Comparison of ENCODE assay signal across 22 cellular contexts in genomic region chr15:75869446-75869845, GRCh38. TPM values are rescaled to one million over a fixed set of nuclear protein-coding genes. Genes with fewer than 3 reads are reported as not detected.
A peak's percentile ranks its signal among the peaks of the same experiment; 100 is the strongest.
DNase-seq lines count a peak whose midpoint lies in the region; ATAC-seq and TF ChIP-seq lines count a peak whose summit lies in the region.
"Had no signal": no experiment of that assay in that cellular context is flagged by ENCODE, and none has a peak within 500 bp of the region (broad histone marks: within the 10 kb centered on the region; RNA-seq: fewer than 3 reads in every experiment).

No MANE protein-coding gene starts in this region.

- no peak for ATAC-seq in GM23338
- no peak for ATAC-seq in naive B cell (ENCODE audit: low read depth in 2 of 2)
- no peak for ATAC-seq in GM21825 (IDR thresholded peaks at IDR 0.05; ENCODE audit: unreplicated experiment)
- no peak for ATAC-seq in GM18867 (IDR thresholded peaks at IDR 0.05; ENCODE audit: unreplicated experiment)
- ATAC-seq: A549, K562 had no signal

- TF ChIP-seq CTCF in GM23338 (conservative IDR thresholded peaks at IDR 0.05; ENCODE audit: low read depth in 2 of 2) (no peak), SU-DHL-6 (IDR thresholded peaks at IDR 0.05; ENCODE audit: insufficient read depth, low read length, poor library complexity, severe bottlenecking) (no peak)

- H3K27ac ChIP-seq in GM23338 (ENCODE audit: low read depth): no peak overlapping the region
- no peak overlapping the region for H3K27ac ChIP-seq in SU-DHL-6 (ENCODE audit: low read depth, low read length)
- H3K27ac ChIP-seq: A549, PC-9, SJSA1 had no signal

- H3K27me3 ChIP-seq in GM23338 (ENCODE audit: insufficient read depth) (no peaks in the 10 kb centered on the region), SU-DHL-6 (ENCODE audit: low read length) (no peaks in the 10 kb centered on the region)
- H3K27me3 ChIP-seq: SJSA1 had no signal

- H3K4me1 Mint-ChIP-seq in GM23338: peaks cover 64% of the 10 kb centered on the region
- peaks cover 26 to 46% (median 31%) of the 10 kb centered on the region in 3 donors for H3K4me1 Mint-ChIP-seq in naive B cell

- H3K9me2 ChIP-seq in GM23338 (ENCODE audit: insufficient read depth) (no peaks in the 10 kb centered on the region), SU-DHL-6 (replicated peaks; ENCODE audit: insufficient read depth, low read length) (no peaks in the 10 kb centered on the region)

- no peak overlapping the region for H3K4me3 Mint-ChIP-seq in GM23338
- H3K4me3 Mint-ChIP-seq in naive B cell: peak overlapping the region in 6 of 8 donors; percentile 42 to 78 (median 64)
- H3K4me3 Mint-ChIP-seq: CD4-positive, alpha-beta memory T cell had no signal

- H3K4me1 ChIP-seq in GM23338 (ENCODE audit: insufficient read depth): peaks cover 65% of the 10 kb centered on the region
- H3K4me1 ChIP-seq: SJSA1 had no signal

- peaks cover 53% of the 10 kb centered on the region for H3K79me2 ChIP-seq in GM23338 (replicated peaks; ENCODE audit: insufficient read depth)
- no peaks in the 10 kb centered on the region; the same call in 1 of the 2 replicates for H3K79me2 ChIP-seq in SU-DHL-6 (ENCODE audit: insufficient read depth, low read length)

- H3K36me3 Mint-ChIP-seq in GM23338 (ENCODE audit: low read depth): peaks cover 44% of the 10 kb centered on the region
- peaks cover under 1 to 24% of the 10 kb centered on the region in 2 donors for H3K36me3 Mint-ChIP-seq in naive B cell

- intact Hi-C loops in posterior vena cava (cut with DNase I): no loop called here

- H4K20me1 ChIP-seq in GM23338 (replicated peaks; ENCODE audit: insufficient read depth) (no peaks in the 10 kb centered on the region), SU-DHL-6 (ENCODE audit: low read depth, low read length) (no peaks in the 10 kb centered on the region; the same call in 1 of the 2 replicates)

- H3K9me3 Mint-ChIP-seq in GM23338 (no peaks in the 10 kb centered on the region), naive B cell (no peaks in the 10 kb centered on the region)

- H3K4me3 ChIP-seq in GM23338: no peak overlapping the region
- no peak overlapping the region for H3K4me3 ChIP-seq in SU-DHL-6 (ENCODE audit: insufficient read depth, low read length, poor library complexity, severe bottlenecking)
- H3K4me3 ChIP-seq: A549, K562, PC-9, SJSA1 had no signal

- H3K36me3 ChIP-seq in GM23338 (ENCODE audit: insufficient read depth): peaks cover 12% of the 10 kb centered on the region; the same call in 1 of the 2 replicates
- peaks cover 5% of the 10 kb centered on the region; the same call in 1 of the 2 replicates for H3K36me3 ChIP-seq in SU-DHL-6 (ENCODE audit: low read length)

- H3F3A ChIP-seq in GM23338 (replicated peaks; ENCODE audit: low read depth): 0 out of 2 replicates have a peak, but pooled peaks cover 3% of the 10 kb centered on the region
- no peaks in the 10 kb centered on the region; the same call in 1 of the 2 replicates for H3F3A ChIP-seq in SU-DHL-6 (ENCODE audit: insufficient read depth)

- H2AFZ ChIP-seq in GM23338 (no peak overlapping the region), SU-DHL-6 (ENCODE audit: low read depth, low read length, severe bottlenecking) (no peak overlapping the region)
- H2AFZ ChIP-seq: PC-9 had no signal

- peaks cover 2% of the 10 kb centered on the region for H3K27me3 Mint-ChIP-seq in GM23338 (ENCODE audit: insufficient read depth, low read depth, poor library complexity)
- no peaks in the 10 kb centered on the region for H3K27me3 Mint-ChIP-seq in naive B cell
- H3K27me3 Mint-ChIP-seq: CD4-positive, alpha-beta memory T cell had no signal

- no peak overlapping the region for H3K4me2 ChIP-seq in GM23338
- peak overlapping the region; percentile 7 for H3K4me2 ChIP-seq in SU-DHL-6 (ENCODE audit: low read depth, low read length, poor library complexity, severe bottlenecking)
- H3K4me2 ChIP-seq: A549, PC-9 had no signal

- H3K9me3 ChIP-seq in SU-DHL-6 (ENCODE audit: insufficient read depth, low read length): no peaks in the 10 kb centered on the region
- H3K9me3 ChIP-seq: A549, SJSA1 had no signal

- no peak overlapping the region for H3K9ac ChIP-seq in SU-DHL-6 (ENCODE audit: low read length)

- H3K27ac Mint-ChIP-seq in GM23338 (no peak overlapping the region), naive B cell (peak overlapping the region; percentile 5 to 96 (median 52))
- H3K27ac Mint-ChIP-seq: CD4-positive, alpha-beta memory T cell had no signal

- no peak for DNase-seq in GM23338 (ENCODE audit: low spot score)
- DNase-seq in NCI-H524 treated with DMSO at 0.1 percent for 48 hours (lab: John Stamatoyannopoulos, UW): peak; percentile 78
- DNase-seq in naive B cell: no peak
- no peak for DNase-seq in posterior vena cava (ENCODE audit: low spot score)
- DNase-seq: AML-193; C1 segment of cervical spinal cord; CD4-positive, alpha-beta memory T cell; COR-L47; DMS53; NCI-H1105 treated with DMSO at 0.1 percent for 48 hours; NCI-H146; NCI-H1930; NCI-H2107; PC-9; Right ventricle myocardium superior; RPMI8226 had no signal

TF ChIP-seq in GM23338, 12 proteins besides CTCF, POLR2A, EP300 and RAD21:
- TF ChIP-seq ZNF462 (CRISPR knock-in tag; IDR thresholded peaks at IDR 0.05) (peak; percentile 76; the same call in 1 of the 2 replicates), NANOG (IDR thresholded peaks at IDR 0.05; ENCODE audit: borderline replicate concordance) (no peak)

RNA-seq across cellular contexts. Expression of gene UBE2Q2, which starts 26.2 kb away (rescaled TPM):
- total RNA-seq in GM23338 (2014; rRNA removed; shearing (Covaris generic)): 29.3 and 37.6 TPM in 2 replicates
- 14.9 and 23.7 TPM in 2 replicates for polyA plus RNA-seq in GM23338 (2016; fragmentation: Nextera tagmentation; extraction: Ambion mirVana)
- 10 to 100 TPM; 10.9 to 18.1 (median 13.4) TPM for polyA plus RNA-seq in naive B cell (ENCODE audit: low read depth in 6 of 6)
- 10 to 100 TPM; 44.8 to 60.6 TPM for total RNA-seq in posterior vena cava

RNA-seq across cellular contexts. Expression of gene FBXO22, which starts 34.2 kb away (rescaled TPM):
- 79.8 and 89.8 TPM in 2 replicates for total RNA-seq in GM23338 (2014; rRNA removed; shearing (Covaris generic))
- polyA plus RNA-seq in GM23338 (2016; fragmentation: Nextera tagmentation; extraction: Ambion mirVana) (72.8 and 94.5 TPM in 2 replicates), naive B cell (ENCODE audit: low read depth in 6 of 6) (10 to 100 TPM in 5 of 6 donors, 1 to 10 TPM in 1; 6.6 to 18.8 (median 16.4) TPM)
- 10 to 100 TPM; 15.3 to 21.0 TPM for total RNA-seq in posterior vena cava
